Comparison of ENCODE assay signal across 25 cellular contexts in the genomic region with DNA sequence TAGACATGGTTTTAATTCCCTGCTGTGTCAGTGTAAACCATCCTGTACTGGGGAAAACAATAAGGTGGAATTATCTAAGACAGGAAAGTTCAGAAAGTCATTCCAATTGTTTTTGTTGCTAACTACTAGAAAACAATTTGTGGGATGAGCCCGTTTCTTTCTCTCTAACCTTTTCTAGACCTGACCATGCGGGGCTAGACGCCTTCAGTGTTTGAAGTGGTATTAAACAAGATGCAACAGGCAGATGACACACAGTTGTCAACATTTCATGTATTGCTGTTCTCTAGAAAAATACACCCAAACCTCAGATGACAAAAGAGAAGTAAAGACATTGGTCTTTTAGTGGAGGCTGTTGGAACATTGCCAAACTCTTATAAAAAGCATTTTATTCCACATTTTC.
DNase-seq lines count a peak whose midpoint lies in the region; ATAC-seq and TF ChIP-seq lines count a peak whose summit lies in the region.
"Had no signal": no experiment of that assay in that cellular context is flagged by ENCODE, and none has a peak within 500 bp of the region (broad histone marks: within the 10 kb centered on the region; RNA-seq: fewer than 3 reads in every experiment).

No MANE protein-coding gene starts in this region.

- H3K18ac ChIP-seq in mesendoderm (ENCODE audit: low read length) = no peak overlapping the region

- peaks cover 4% of the 10 kb centered on the region for H3K79me1 ChIP-seq in mesendoderm (ENCODE audit: low read length)

- H3K27ac ChIP-seq in mammary epithelial cell (ENCODE audit: insufficient read depth, low read depth, low read length) (no peak overlapping the region), breast epithelium (no peak overlapping the region), mesendoderm (ENCODE audit: low read depth, low read length) (no peak overlapping the region), smooth muscle cell (ENCODE audit: low read depth) (no peak overlapping the region)
- H3K27ac ChIP-seq: 22Rv1, BLaER1, GM23248, KMS-11, Peyer's patch, SJCRH30 had no signal

- no peaks in the 10 kb centered on the region for H3K27me3 ChIP-seq in mammary epithelial cell (ENCODE audit: insufficient read depth, low read length)
- H3K27me3 ChIP-seq in breast epithelium = no peaks in the 10 kb centered on the region
- no peaks in the 10 kb centered on the region for H3K27me3 ChIP-seq in endocrine pancreas (ENCODE audit: control insufficient read depth, insufficient read depth, low read length)
- no peaks in the 10 kb centered on the region for H3K27me3 ChIP-seq in mesendoderm (ENCODE audit: insufficient read depth, low read length, poor library complexity)
- no peaks in the 10 kb centered on the region for H3K27me3 ChIP-seq in smooth muscle cell (ENCODE audit: low read depth)
- H3K27me3 ChIP-seq in Caco-2 (replicated peaks; ENCODE audit: control insufficient read depth, insufficient read depth, low read length) = no peaks in the 10 kb centered on the region
- H3K27me3 ChIP-seq: BLaER1, Peyer's patch, SJCRH30 had no signal

- DNase-seq in mammary epithelial cell (peak; percentile 30), breast epithelium (ENCODE audit: low spot score in 2 of 2) (no peak), mesendoderm (no peak), smooth muscle cell (lab: John Stamatoyannopoulos, UW; ENCODE audit: unreplicated experiment) (no peak), Caco-2 (no peak), SW 1271 (lab: John Stamatoyannopoulos, UW) (no peak)
- DNase-seq: ACHN; CD4-positive, alpha-beta T cell; COR-L47; DMS 273 treated with DMSO at 0.1 percent for 48 hours; DMS79 treated with DMSO at 0.1 percent for 48 hours; GM23248; HCEC 1CT; NCI-H1092 treated with DMSO at 0.1 percent for 48 hours; NCI-H1436 treated with DMSO at 0.1 percent for 48 hours; NCI-H1930; NCI-H345; NCI-H524 treated with DMSO at 0.1 percent for 48 hours; Peyer's patch; SJCRH30 had no signal

- H3K56ac ChIP-seq in mesendoderm (ENCODE audit: low read length) = no peak overlapping the region

- WGBS in mammary epithelial cell (ENCODE audit: low coverage, missing lambda C conversion rate) = 17% methylated on average over 3 of the region's 3 CpGs
- WGBS in mesendoderm (ENCODE audit: extremely low coverage, insufficient coverage, low lambda C conversion rate) = no CpG with 5 or more reads among the region's 3 CpGs
- 70% methylated on average over 3 of the region's 3 CpGs for WGBS in smooth muscle cell (ENCODE audit: low lambda C conversion rate)

- in situ Hi-C loops in mammary epithelial cell (cut with MboI; ENCODE audit: low sequenced_read_pairs in 2 of 2) = no loop called here

- peak overlapping the region; percentile 7 for H2AFZ ChIP-seq in mammary epithelial cell (ENCODE audit: low read depth, low read length)
- peak overlapping the region; percentile 25 for H2AFZ ChIP-seq in smooth muscle cell (ENCODE audit: low read depth)
- H2AFZ ChIP-seq: GM23248 had no signal

- H4K8ac ChIP-seq in mesendoderm (ENCODE audit: low read depth, low read length) = peak overlapping the region; percentile 39

- H3K36me3 ChIP-seq in mammary epithelial cell (ENCODE audit: insufficient read depth, low read length) (no peaks in the 10 kb centered on the region), breast epithelium (no peaks in the 10 kb centered on the region), endocrine pancreas (ENCODE audit: control insufficient read depth, insufficient read depth, low read length) (no peaks in the 10 kb centered on the region), mesendoderm (ENCODE audit: control insufficient read depth, insufficient read depth, low read length) (no peaks in the 10 kb centered on the region), smooth muscle cell (ENCODE audit: low read depth) (no peaks in the 10 kb centered on the region), Caco-2 (ENCODE audit: control insufficient read depth, insufficient read depth, low read length) (no peaks in the 10 kb centered on the region)
- H3K36me3 ChIP-seq: BLaER1, Peyer's patch, SJCRH30 had no signal

- dilution Hi-C loops in mammary epithelial cell (cut with HindIII; ENCODE audit: low sequenced_read_pairs) = no loop called here

- H3K36me3 Mint-ChIP-seq in Caco-2 (ENCODE audit: insufficient read depth, unreplicated experiment) = no peaks in the 10 kb centered on the region

- H3K4me1 Mint-ChIP-seq in Caco-2 (ENCODE audit: low read depth, unreplicated experiment) = peaks cover 6% of the 10 kb centered on the region

- intact Hi-C loops in mammary epithelial cell (cut with micrococcal nuclease) (no loop called here), breast epithelium (cut with DNase I; ENCODE audit: low total_unique reads) (no loop called here), Caco-2 (cut with micrococcal nuclease; ENCODE audit: unreplicated experiment) (no loop called here)

- H3K4ac ChIP-seq in mesendoderm (ENCODE audit: low read depth, low read length) = no peak overlapping the region

- H3K79me2 ChIP-seq in mammary epithelial cell (ENCODE audit: insufficient read depth, low read length) (no peaks in the 10 kb centered on the region), mesendoderm (ENCODE audit: control insufficient read depth, insufficient read depth, low read length) (peaks cover 18% of the 10 kb centered on the region), smooth muscle cell (ENCODE audit: low read depth) (peaks cover 10% of the 10 kb centered on the region)

- H3K4me2 ChIP-seq in mammary epithelial cell (ENCODE audit: insufficient read depth, low read depth, low read length) (no peak overlapping the region), mesendoderm (ENCODE audit: low read length) (no peak overlapping the region), smooth muscle cell (no peak overlapping the region)
- H3K4me2 ChIP-seq: BLaER1, KMS-11 had no signal

- no peak for ATAC-seq in GM18870 (IDR thresholded peaks at IDR 0.05; ENCODE audit: unreplicated experiment)

- H3K9me3 Mint-ChIP-seq in Caco-2 (ENCODE audit: unreplicated experiment) = no peaks in the 10 kb centered on the region
- H3K9me3 Mint-ChIP-seq: CD4-positive, alpha-beta T cell had no signal

- H2BK5ac ChIP-seq in mesendoderm (ENCODE audit: low read length) = no peak overlapping the region

- no peak overlapping the region for H2AK5ac ChIP-seq in mesendoderm (ENCODE audit: low read length)

- H3K23ac ChIP-seq in mesendoderm (ENCODE audit: low read length) = no peak overlapping the region

- POLR2A ChIA-PET in Caco-2 (lab: Charles Lee) = no interaction called here

- no peak overlapping the region for H3K4me3 Mint-ChIP-seq in Caco-2 (ENCODE audit: unreplicated experiment)
- H3K4me3 Mint-ChIP-seq: CD4-positive, alpha-beta T cell had no signal

- H2BK15ac ChIP-seq in mesendoderm (replicated peaks; ENCODE audit: low read depth) = no peak overlapping the region

- H4K20me1 ChIP-seq in mammary epithelial cell (ENCODE audit: insufficient read depth, low read length) = no peaks in the 10 kb centered on the region
- no peaks in the 10 kb centered on the region for H4K20me1 ChIP-seq in smooth muscle cell (ENCODE audit: low read depth)
- H4K20me1 ChIP-seq: BLaER1 had no signal

- H3K4me1 ChIP-seq in mammary epithelial cell (ENCODE audit: insufficient read depth, low read length) = no peaks in the 10 kb centered on the region
- no peaks in the 10 kb centered on the region for H3K4me1 ChIP-seq in breast epithelium
- H3K4me1 ChIP-seq in endocrine pancreas (ENCODE audit: control insufficient read depth, insufficient read depth, low read length) = no peaks in the 10 kb centered on the region
- peaks cover 4% of the 10 kb centered on the region for H3K4me1 ChIP-seq in mesendoderm (ENCODE audit: control insufficient read depth, low read depth, low read length)
- H3K4me1 ChIP-seq in smooth muscle cell (ENCODE audit: low read depth) = peaks cover 8% of the 10 kb centered on the region
- 0 out of 2 replicates have a peak, but pooled peaks cover 12% of the 10 kb centered on the region for H3K4me1 ChIP-seq in Caco-2
- H3K4me1 ChIP-seq: Peyer's patch had no signal

- H3K27me3 Mint-ChIP-seq in Caco-2 (ENCODE audit: insufficient read depth, unreplicated experiment) = no peaks in the 10 kb centered on the region

- no peak overlapping the region for H2BK120ac ChIP-seq in mesendoderm (ENCODE audit: low read depth, low read length)

- no peaks in the 10 kb centered on the region for H3F3A ChIP-seq in smooth muscle cell (ENCODE audit: low read depth)

- H3K4me3 ChIP-seq in mammary epithelial cell (replicated peaks in 1 of 3; ENCODE audit: insufficient read depth in 1 of 3, low read depth in 2 of 3, low read length in 3 of 3) = no peak overlapping the region
- H3K4me3 ChIP-seq in breast epithelium = no peak overlapping the region
- H3K4me3 ChIP-seq in endocrine pancreas (ENCODE audit: control insufficient read depth, insufficient read depth, low read length) = peak overlapping the region; percentile 45
- H3K4me3 ChIP-seq in mesendoderm (ENCODE audit: low read length) = no peak overlapping the region
- no peak overlapping the region for H3K4me3 ChIP-seq in smooth muscle cell
- no peak overlapping the region for H3K4me3 ChIP-seq in Caco-2 (ENCODE audit: low read depth, low read length)
- H3K4me3 ChIP-seq: BLaER1, GM23248, Peyer's patch, SJCRH30 had no signal

- no TSS peak for BruUV-seq in mammary epithelial cell (replicated peaks; lab: Mats Ljungman, UMichigan)
- BruUV-seq in Caco-2 (replicated peaks; lab: Mats Ljungman, UMichigan) = no TSS peak

- H3K9ac ChIP-seq in mammary epithelial cell (ENCODE audit: insufficient read depth, low read length) (no peak overlapping the region), endocrine pancreas (ENCODE audit: control insufficient read depth, insufficient read depth, low read length) (no peak overlapping the region), mesendoderm (ENCODE audit: low read length) (no peak overlapping the region), smooth muscle cell (ENCODE audit: low read depth) (no peak overlapping the region)
- H3K9ac ChIP-seq: BLaER1, GM23248, KMS-11 had no signal

- no peak overlapping the region for H4K5ac ChIP-seq in mesendoderm (ENCODE audit: low read length)

- no peak for TF ChIP-seq CTCF in mammary epithelial cell (conservative IDR thresholded peaks at IDR 0.05 in 1 of 2, IDR thresholded peaks at IDR 0.05 in 1 of 2; ENCODE audit: extremely low read depth in 1 of 2, insufficient read depth in 1 of 2, low read depth in 1 of 2, low read length in 2 of 2)
- TF ChIP-seq CTCF in breast epithelium (IDR thresholded peaks at IDR 0.05) = no peak
- no peak for TF ChIP-seq CTCF in smooth muscle cell (IDR thresholded peaks at IDR 0.05; ENCODE audit: borderline replicate concordance, insufficient read depth, poor library complexity, severe bottlenecking)
- TF ChIP-seq CTCF in Caco-2 (IDR thresholded peaks at IDR 0.05; ENCODE audit: insufficient read depth in 1 of 2, low read depth in 1 of 2, low read length in 1 of 2, severe bottlenecking in 1 of 2, unreplicated experiment in 1 of 2) = no peak

- H3K27ac Mint-ChIP-seq in Caco-2 (ENCODE audit: unreplicated experiment) = no peak overlapping the region
- H3K27ac Mint-ChIP-seq: CD4-positive, alpha-beta T cell had no signal

- TF ChIP-seq POLR2A in breast epithelium (IDR thresholded peaks at IDR 0.05) = no peak

- H3K9me3 ChIP-seq in mammary epithelial cell (replicated peaks; ENCODE audit: insufficient read depth, low read length) (no peaks in the 10 kb centered on the region), breast epithelium (no peaks in the 10 kb centered on the region), endocrine pancreas (ENCODE audit: control insufficient read depth, low read length) (no peaks in the 10 kb centered on the region), smooth muscle cell (replicated peaks; ENCODE audit: low read depth) (no peaks in the 10 kb centered on the region), Caco-2 (no peaks in the 10 kb centered on the region)
- H3K9me3 ChIP-seq: BLaER1, Peyer's patch had no signal

- CTCF ChIA-PET in mammary epithelial cell (lab: Charles Lee; ENCODE audit: low non-redundant PET) = interaction anchor here (0.7 kb wide), 1 partner anchor 544 kb away, joined by 4 read pairs; no protein-coding TSS in a partner anchor
- CTCF ChIA-PET in Caco-2 (lab: Charles Lee) = no interaction called here
